20 cellular contexts compared by ENCODE assay signal in the genomic region with DNA sequence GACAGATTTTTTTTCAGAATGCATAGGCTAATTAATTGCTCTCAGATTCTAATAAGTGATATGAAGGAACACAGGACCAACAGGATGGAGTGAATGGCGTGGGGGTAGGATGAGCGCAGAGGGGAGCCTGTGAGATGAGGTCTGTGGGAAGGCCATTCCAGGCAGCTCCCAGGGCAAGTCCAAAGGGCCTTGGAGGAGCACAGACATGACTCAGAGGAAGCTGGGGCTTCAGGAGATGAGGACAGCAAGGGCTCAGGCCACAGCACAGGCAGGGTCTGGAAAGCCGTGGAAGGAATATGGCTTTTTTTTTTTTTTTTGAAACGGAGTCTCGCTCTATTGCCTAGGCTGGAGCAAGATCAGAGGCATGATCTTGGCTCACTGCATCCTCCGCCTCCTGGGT. TPM values are rescaled to one million over a fixed set of nuclear protein-coding genes. Genes with fewer than 3 reads are reported as not detected.
"Had no signal": no experiment of that assay in that cellular context is flagged by ENCODE, and none has a peak within 500 bp of the region (broad histone marks: within the 10 kb centered on the region; RNA-seq: fewer than 3 reads in every experiment).

No MANE protein-coding gene starts in this region.

- H3K36me3 Mint-ChIP-seq: activated naive CD8-positive, alpha-beta T cell treated with anti-CD3 and anti-CD28 coated beads for 36 hours had no signal

- H3K27me3 Mint-ChIP-seq: activated CD4-positive, alpha-beta memory T cell treated with anti-CD3 and anti-CD28 coated beads, Interleukin-2, amount 10 ng/mL, durations not matched to agents 7 days and 5 days; naive B cell; stimulated activated naive CD8-positive, alpha-beta T cell treated with anti-CD3 and anti-CD28 coated beads, Interleukin-15, amount 100 ng/mL, for 72 hours had no signal

- H3K4me1 Mint-ChIP-seq: activated CD4-positive, alpha-beta memory T cell treated with anti-CD3 and anti-CD28 coated beads, Interleukin-2, amount 10 ng/mL, durations not matched to agents 7 days and 5 days; activated naive CD8-positive, alpha-beta T cell treated with anti-CD3 and anti-CD28 coated beads for 36 hours; activated T-helper 17 cell treated with anti-CD3 and anti-CD28 coated beads, Interleukin-2, amount 50 U/mL, for 72 hours; naive B cell; stimulated activated naive CD8-positive, alpha-beta T cell treated with anti-CD3 and anti-CD28 coated beads, Interleukin-15, amount 100 ng/mL, for 72 hours had no signal

- H3K9me3 Mint-ChIP-seq: activated T-helper 17 cell treated with anti-CD3 and anti-CD28 coated beads, Interleukin-2, amount 50 U/mL, for 72 hours had no signal

- H3K4me3 Mint-ChIP-seq: activated CD4-positive, alpha-beta memory T cell treated with anti-CD3 and anti-CD28 coated beads, Interleukin-2, amount 10 ng/mL, durations not matched to agents 7 days and 5 days; activated naive CD8-positive, alpha-beta T cell treated with anti-CD3 and anti-CD28 coated beads for 36 hours; activated T-helper 17 cell treated with anti-CD3 and anti-CD28 coated beads, Interleukin-2, amount 50 U/mL, for 72 hours; naive B cell; neural crest cell; stimulated activated naive CD8-positive, alpha-beta T cell treated with anti-CD3 and anti-CD28 coated beads, Interleukin-15, amount 100 ng/mL, for 72 hours had no signal

- DNase-seq: activated CD4-positive, alpha-beta memory T cell treated with anti-CD3 and anti-CD28 coated beads, Interleukin-2, amount 10 ng/mL, durations not matched to agents 7 days and 5 days; activated CD4-positive, alpha-beta T cell treated with anti-CD3 and anti-CD28 coated beads for 48 hours; activated CD4-positive, CD25-positive, alpha-beta regulatory T cell; activated naive CD4-positive, alpha-beta T cell; activated naive CD8-positive, alpha-beta T cell treated with anti-CD3 and anti-CD28 coated beads for 36 hours; activated T-cell treated with anti-CD3 and anti-CD28 coated beads, Interleukin-2, amount 50 U/mL, for 1 hour; amygdala; dermis blood vessel endothelial cell; effector memory CD4-positive, alpha-beta T cell; esophagus squamous epithelium; kidney glomerular epithelial cell; left ventricle myocardium superior; mucosa of descending colon; naive B cell; stimulated activated CD4-positive, alpha-beta T cell treated with anti-CD3 and anti-CD28 coated beads, Interleukin-2, amount 100 ng/mL, for 48 hours; stimulated activated naive CD8-positive, alpha-beta T cell treated with anti-CD3 and anti-CD28 coated beads, Interleukin-15, amount 100 ng/mL, for 72 hours; T1000; transverse colon had no signal

- H3K27ac Mint-ChIP-seq: activated CD4-positive, alpha-beta memory T cell treated with anti-CD3 and anti-CD28 coated beads, Interleukin-2, amount 10 ng/mL, durations not matched to agents 7 days and 5 days; activated naive CD8-positive, alpha-beta T cell treated with anti-CD3 and anti-CD28 coated beads for 36 hours; activated T-helper 17 cell treated with anti-CD3 and anti-CD28 coated beads, Interleukin-2, amount 50 U/mL, for 72 hours; naive B cell; stimulated activated naive CD8-positive, alpha-beta T cell treated with anti-CD3 and anti-CD28 coated beads, Interleukin-15, amount 100 ng/mL, for 72 hours had no signal

- ATAC-seq: activated T-helper 17 cell treated with anti-CD3 and anti-CD28 coated beads, Interleukin-2, amount 50 U/mL, for 72 hours; left ventricle myocardium superior; mucosa of descending colon; stimulated activated naive CD8-positive, alpha-beta T cell treated with anti-CD3 and anti-CD28 coated beads, Interleukin-15, amount 100 ng/mL, for 72 hours had no signal

RNA-seq across cellular contexts. Expression of a gene that starts 35.1 kb away (rescaled TPM):
- total RNA-seq: activated CD4-positive, alpha-beta memory T cell treated with anti-CD3 and anti-CD28 coated beads, Interleukin-2, amount 10 ng/mL, durations not matched to agents 7 days and 5 days; activated naive CD8-positive, alpha-beta T cell treated with anti-CD3 and anti-CD28 coated beads for 36 hours; activated T-helper 17 cell treated with anti-CD3 and anti-CD28 coated beads, Interleukin-2, amount 50 U/mL, for 72 hours; left ventricle myocardium superior had no signal
